Comparison of ENCODE assay signal across 10 cellular contexts in genomic region chr7:116213361-116214155, GRCh38. TPM values are rescaled to one million over a fixed set of nuclear protein-coding genes. Genes with fewer than 3 reads are reported as not detected.
DNase-seq lines count a peak whose midpoint lies in the region; ATAC-seq and TF ChIP-seq lines count a peak whose summit lies in the region.
"Had no signal": no experiment of that assay in that cellular context is flagged by ENCODE, and none has a peak within 500 bp of the region (broad histone marks: within the 10 kb centered on the region; RNA-seq: fewer than 3 reads in every experiment).

No MANE protein-coding gene starts in this region.

- WGBS in ovary, 3 donors: 10 to 18% (median 12%) methylated on average over 4 of the region's 4 CpGs

- no peak for TF ChIP-seq EP300 in ovary (IDR thresholded peaks at IDR 0.05)

- no peak for DNase-seq in CD4-positive, CD25-positive, alpha-beta regulatory T cell
- DNase-seq in MV-4-11 (lab: John Stamatoyannopoulos, UW) (peak; percentile 10), coronary artery (ENCODE audit: low spot score) (no peak), osteocyte (ENCODE audit: extremely low spot score, unreplicated experiment) (no peak), caudate nucleus (lab: John Stamatoyannopoulos, UW) (no peak), ovary (no peak), NCI-H2227 (lab: John Stamatoyannopoulos, UW; ENCODE audit: unreplicated experiment) (no peak), ureter (ENCODE audit: low spot score) (no peak)
- DNase-seq: Karpas-422, pancreas had no signal

- intact Hi-C loops in ovary (cut with DNase I): no loop called here

- H3K4me3 Mint-ChIP-seq in CD4-positive, CD25-positive, alpha-beta regulatory T cell: peak overlapping the region; percentile 98 to 100 (median 98)
- H3K4me3 Mint-ChIP-seq in osteocyte (ENCODE audit: unreplicated experiment): peak overlapping the region; percentile 96

- TF ChIP-seq CTCF in coronary artery (IDR thresholded peaks at IDR 0.05) (no peak), osteocyte (IDR thresholded peaks at IDR 0.05) (no peak), ovary (IDR thresholded peaks at IDR 0.05) (no peak)

- H3K36me3 Mint-ChIP-seq in CD4-positive, CD25-positive, alpha-beta regulatory T cell: peaks cover 6% of the 10 kb centered on the region
- peaks cover 3% of the 10 kb centered on the region for H3K36me3 Mint-ChIP-seq in osteocyte (ENCODE audit: unreplicated experiment)

- H3K27me3 ChIP-seq in CD4-positive, CD25-positive, alpha-beta regulatory T cell (ENCODE audit: control insufficient read depth, insufficient read depth, low read length): no peaks in the 10 kb centered on the region
- H3K27me3 ChIP-seq in ovary: no peaks in the 10 kb centered on the region
- H3K27me3 ChIP-seq: pancreas had no signal

- peaks cover 81% of the 10 kb centered on the region for H3K4me1 ChIP-seq in CD4-positive, CD25-positive, alpha-beta regulatory T cell (ENCODE audit: control insufficient read depth, insufficient read depth, low read length, poor library complexity, severe bottlenecking)
- H3K4me1 ChIP-seq in ovary (ENCODE audit: insufficient read depth): peaks cover 3% of the 10 kb centered on the region

- no peaks in the 10 kb centered on the region for H3K27me3 Mint-ChIP-seq in CD4-positive, CD25-positive, alpha-beta regulatory T cell
- H3K27me3 Mint-ChIP-seq in osteocyte (ENCODE audit: unreplicated experiment): no peaks in the 10 kb centered on the region

- no peaks in the 10 kb centered on the region for H3K9me3 Mint-ChIP-seq in CD4-positive, CD25-positive, alpha-beta regulatory T cell
- H3K9me3 Mint-ChIP-seq in osteocyte (ENCODE audit: unreplicated experiment): no peaks in the 10 kb centered on the region

- no peak for ATAC-seq in CD4-positive, CD25-positive, alpha-beta regulatory T cell (ENCODE audit: low read depth in 2 of 2)
- ATAC-seq: pancreas had no signal

- TF ChIP-seq POLR2A in ovary (IDR thresholded peaks at IDR 0.05): no peak

- peaks cover 55 to 81% (median 65%) of the 10 kb centered on the region in 4 donors for H3K4me1 Mint-ChIP-seq in CD4-positive, CD25-positive, alpha-beta regulatory T cell
- H3K4me1 Mint-ChIP-seq in osteocyte (ENCODE audit: unreplicated experiment): peaks cover 67% of the 10 kb centered on the region

- H3K36me3 ChIP-seq in CD4-positive, CD25-positive, alpha-beta regulatory T cell (ENCODE audit: control insufficient read depth, insufficient read depth, low read length): no peaks in the 10 kb centered on the region
- H3K36me3 ChIP-seq in ovary: no peaks in the 10 kb centered on the region
- H3K36me3 ChIP-seq: pancreas had no signal

- H3K27ac ChIP-seq in CD4-positive, CD25-positive, alpha-beta regulatory T cell (ENCODE audit: insufficient read depth, low read length, poor library complexity, severe bottlenecking): peak overlapping the region; percentile 89
- H3K27ac ChIP-seq in coronary artery (peak overlapping the region; percentile 19 to 92), caudate nucleus (ENCODE audit: low read depth, low read length) (no peak overlapping the region), ovary (no peak overlapping the region)
- H3K27ac ChIP-seq: pancreas had no signal

- H3K4me3 ChIP-seq in CD4-positive, CD25-positive, alpha-beta regulatory T cell (ENCODE audit: low read depth, low read length): peak overlapping the region; percentile 94
- H3K4me3 ChIP-seq in coronary artery: no peak overlapping the region
- H3K4me3 ChIP-seq in ovary: no peak overlapping the region

- peak overlapping the region; percentile 8 to 97 (median 69) for H3K27ac Mint-ChIP-seq in CD4-positive, CD25-positive, alpha-beta regulatory T cell
- H3K27ac Mint-ChIP-seq in osteocyte (ENCODE audit: unreplicated experiment): peak overlapping the region; percentile 98

- H3K9me3 ChIP-seq in CD4-positive, CD25-positive, alpha-beta regulatory T cell (ENCODE audit: control insufficient read depth in 2 of 2, low read length in 2 of 2): no peaks in the 10 kb centered on the region
- H3K9me3 ChIP-seq in ovary: no peaks in the 10 kb centered on the region
- H3K9me3 ChIP-seq: pancreas had no signal

RNA-seq across cellular contexts. Expression of gene TES, which starts 3.2 kb away (rescaled TPM):
- total RNA-seq in CD4-positive, CD25-positive, alpha-beta regulatory T cell: 91.6 TPM
- polyA plus RNA-seq in CD4-positive, CD25-positive, alpha-beta regulatory T cell: 100 to 1,000 TPM; 144 to 198 (median 191) TPM
- 228 and 232 TPM in 2 replicates for total RNA-seq in osteocyte
- 10 to 100 TPM in 4 of 7 donors, 1 to 10 TPM in 3; 6.0 to 52.3 (median 11.0) TPM for total RNA-seq in ovary
- 10 to 100 TPM; 11.1 to 65.0 TPM for polyA plus RNA-seq in ovary
- total RNA-seq in ureter: 74.3 TPM

Comparison
In these comparisons a context has a peak if more than half of its experiments do, and no peak if none do; other contexts are left out.
1. H3K27ac ChIP-seq: peak in CD4-positive, CD25-positive, alpha-beta regulatory T cell (single experiment) and coronary artery (2 of 2); none in caudate nucleus (single experiment) and ovary (0 of 2).